In the genomic region with DNA sequence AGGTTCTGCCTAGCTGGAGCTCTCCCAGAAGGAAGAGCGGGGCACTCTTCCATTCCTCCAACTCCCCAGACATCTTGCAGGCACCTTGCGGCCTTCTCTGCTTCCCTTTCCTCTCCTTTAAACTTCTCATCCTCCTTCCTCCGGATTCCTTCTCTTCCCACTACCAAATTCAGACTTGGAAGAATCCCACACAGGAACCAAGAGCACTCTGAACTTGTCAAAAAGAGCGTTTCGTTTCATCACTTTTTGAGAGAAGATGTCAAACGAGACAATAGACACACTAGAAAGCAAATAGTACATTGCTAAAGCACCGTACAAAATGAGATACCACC, we compare ENCODE assay signal across 1 cellular context.
TF ChIP-seq lines count a peak whose summit lies in the region.

No MANE protein-coding gene starts in this region.

TF ChIP-seq in SK-N-SH, 30 proteins besides CTCF, POLR2A, EP300 and RAD21 (continued from another document):
- TF ChIP-seq, protein P1, sequence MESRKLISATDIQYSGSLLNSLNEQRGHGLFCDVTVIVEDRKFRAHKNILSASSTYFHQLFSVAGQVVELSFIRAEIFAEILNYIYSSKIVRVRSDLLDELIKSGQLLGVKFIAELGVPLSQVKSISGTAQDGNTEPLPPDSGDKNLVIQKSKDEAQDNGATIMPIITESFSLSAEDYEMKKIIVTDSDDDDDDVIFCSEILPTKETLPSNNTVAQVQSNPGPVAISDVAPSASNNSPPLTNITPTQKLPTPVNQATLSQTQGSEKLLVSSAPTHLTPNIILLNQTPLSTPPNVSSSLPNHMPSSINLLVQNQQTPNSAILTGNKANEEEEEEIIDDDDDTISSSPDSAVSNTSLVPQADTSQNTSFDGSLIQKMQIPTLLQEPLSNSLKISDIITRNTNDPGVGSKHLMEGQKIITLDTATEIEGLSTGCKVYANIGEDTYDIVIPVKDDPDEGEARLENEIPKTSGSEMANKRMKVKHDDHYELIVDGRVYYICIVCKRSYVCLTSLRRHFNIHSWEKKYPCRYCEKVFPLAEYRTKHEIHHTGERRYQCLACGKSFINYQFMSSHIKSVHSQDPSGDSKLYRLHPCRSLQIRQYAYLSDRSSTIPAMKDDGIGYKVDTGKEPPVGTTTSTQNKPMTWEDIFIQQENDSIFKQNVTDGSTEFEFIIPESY (IDR thresholded peaks at IDR 0.05; ENCODE audit: borderline replicate concordance, low read depth) = no peak
- no peak for TF ChIP-seq MEF2A (IDR thresholded peaks at IDR 0.05; ENCODE audit: borderline replicate concordance, low read depth)
- TF ChIP-seq RCOR1 (IDR thresholded peaks at IDR 0.05; ENCODE audit: low read length) = no peak
- no peak for TF ChIP-seq RXRA (IDR thresholded peaks at IDR 0.05; ENCODE audit: borderline replicate concordance, low read depth)
- TF ChIP-seq YY1 (IDR thresholded peaks at IDR 0.05; ENCODE audit: low read depth) = no peak
- TF ChIP-seq ELF1 (IDR thresholded peaks at IDR 0.05) = no peak
- TF ChIP-seq GABPA (IDR thresholded peaks at IDR 0.05; ENCODE audit: low read depth) = no peak
- no peak for TF ChIP-seq FOXM1 (IDR thresholded peaks at IDR 0.05; ENCODE audit: low read depth)
- TF ChIP-seq, protein P2, sequence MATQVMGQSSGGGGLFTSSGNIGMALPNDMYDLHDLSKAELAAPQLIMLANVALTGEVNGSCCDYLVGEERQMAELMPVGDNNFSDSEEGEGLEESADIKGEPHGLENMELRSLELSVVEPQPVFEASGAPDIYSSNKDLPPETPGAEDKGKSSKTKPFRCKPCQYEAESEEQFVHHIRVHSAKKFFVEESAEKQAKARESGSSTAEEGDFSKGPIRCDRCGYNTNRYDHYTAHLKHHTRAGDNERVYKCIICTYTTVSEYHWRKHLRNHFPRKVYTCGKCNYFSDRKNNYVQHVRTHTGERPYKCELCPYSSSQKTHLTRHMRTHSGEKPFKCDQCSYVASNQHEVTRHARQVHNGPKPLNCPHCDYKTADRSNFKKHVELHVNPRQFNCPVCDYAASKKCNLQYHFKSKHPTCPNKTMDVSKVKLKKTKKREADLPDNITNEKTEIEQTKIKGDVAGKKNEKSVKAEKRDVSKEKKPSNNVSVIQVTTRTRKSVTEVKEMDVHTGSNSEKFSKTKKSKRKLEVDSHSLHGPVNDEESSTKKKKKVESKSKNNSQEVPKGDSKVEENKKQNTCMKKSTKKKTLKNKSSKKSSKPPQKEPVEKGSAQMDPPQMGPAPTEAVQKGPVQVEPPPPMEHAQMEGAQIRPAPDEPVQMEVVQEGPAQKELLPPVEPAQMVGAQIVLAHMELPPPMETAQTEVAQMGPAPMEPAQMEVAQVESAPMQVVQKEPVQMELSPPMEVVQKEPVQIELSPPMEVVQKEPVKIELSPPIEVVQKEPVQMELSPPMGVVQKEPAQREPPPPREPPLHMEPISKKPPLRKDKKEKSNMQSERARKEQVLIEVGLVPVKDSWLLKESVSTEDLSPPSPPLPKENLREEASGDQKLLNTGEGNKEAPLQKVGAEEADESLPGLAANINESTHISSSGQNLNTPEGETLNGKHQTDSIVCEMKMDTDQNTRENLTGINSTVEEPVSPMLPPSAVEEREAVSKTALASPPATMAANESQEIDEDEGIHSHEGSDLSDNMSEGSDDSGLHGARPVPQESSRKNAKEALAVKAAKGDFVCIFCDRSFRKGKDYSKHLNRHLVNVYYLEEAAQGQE (IDR thresholded peaks at IDR 0.05; ENCODE audit: low read depth, low read length) = no peak
- no peak for TF ChIP-seq NFIC (IDR thresholded peaks at IDR 0.05; ENCODE audit: borderline replicate concordance)
